Comparison of ENCODE assay signal across 2 cellular contexts in the genomic region with DNA sequence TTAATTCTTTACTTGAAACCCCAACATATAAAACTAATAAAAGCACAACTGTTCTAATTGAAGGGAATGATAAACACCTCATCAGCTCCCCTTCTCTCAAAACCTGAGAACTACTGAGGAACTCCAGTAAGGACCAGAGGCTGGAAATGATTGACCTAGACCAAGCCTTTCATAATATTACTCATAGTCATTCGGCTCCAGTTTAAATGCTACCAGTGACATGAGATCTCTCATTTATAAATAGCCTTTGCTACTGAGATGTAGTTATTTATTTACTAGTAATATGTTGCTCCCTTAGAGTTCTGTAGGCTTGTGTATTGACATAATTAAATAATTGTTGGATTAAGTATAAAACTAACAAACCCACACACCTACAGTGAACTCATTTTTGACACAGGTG.
TF ChIP-seq lines count a peak whose summit lies in the region.

No MANE protein-coding gene starts in this region.

TF ChIP-seq in GM23338, 12 proteins besides CTCF, POLR2A, EP300 and RAD21 (continued from another document):
- no peak for TF ChIP-seq ZNF331 (CRISPR knock-in tag; IDR thresholded peaks at IDR 0.05; ENCODE audit: low read depth)
- no peak for TF ChIP-seq CREB1 (CRISPR knock-in tag; IDR thresholded peaks at IDR 0.05; ENCODE audit: low read depth)
- no peak for TF ChIP-seq POLR2AphosphoS5 (IDR thresholded peaks at IDR 0.05; ENCODE audit: low read depth)
- no peak for TF ChIP-seq NANOG (IDR thresholded peaks at IDR 0.05; ENCODE audit: borderline replicate concordance)
- TF ChIP-seq JUNB (IDR thresholded peaks at IDR 0.05; ENCODE audit: unreplicated experiment): no peak
- no peak for TF ChIP-seq EZH2phosphoT487 (IDR thresholded peaks at IDR 0.05; ENCODE audit: unreplicated experiment)
- TF ChIP-seq EZH2 (IDR thresholded peaks at IDR 0.05; ENCODE audit: low read depth, unreplicated experiment): no peak
- TF ChIP-seq ZNF462 (CRISPR knock-in tag; IDR thresholded peaks at IDR 0.05): no peak
- no peak for TF ChIP-seq ETS1 (IDR thresholded peaks at IDR 0.05)

TF ChIP-seq in HepG2, 621 proteins besides CTCF, POLR2A, EP300 and RAD21 (continued from another document):
- TF ChIP-seq TFE3 (CRISPR knock-in tag; IDR thresholded peaks at IDR 0.05) (no peak), SALL1 (CRISPR knock-in tag; IDR thresholded peaks at IDR 0.05) (no peak), SKI (IDR thresholded peaks at IDR 0.05; ENCODE audit: partially characterized antibody) (no peak), SUZ12 (IDR thresholded peaks at IDR 0.05; ENCODE audit: low read depth, low read length) (no peak), ZNF138 (CRISPR knock-in tag; IDR thresholded peaks at IDR 0.05; ENCODE audit: low read depth) (no peak), ARID2 (CRISPR knock-in tag; IDR thresholded peaks at IDR 0.05; ENCODE audit: borderline replicate concordance) (no peak), RBM39 (IDR thresholded peaks at IDR 0.05; ENCODE audit: low read depth, low read length, poor library complexity, severe bottlenecking) (no peak), HNRNPL (IDR thresholded peaks at IDR 0.05; ENCODE audit: low read depth, low read length) (no peak), NBN (conservative IDR thresholded peaks at IDR 0.05) (no peak), RAD51 (IDR thresholded peaks at IDR 0.05; ENCODE audit: borderline replicate concordance) (no peak), ZNF773 (CRISPR knock-in tag; IDR thresholded peaks at IDR 0.05; ENCODE audit: borderline replicate concordance) (no peak)
- TF ChIP-seq, protein P1, sequence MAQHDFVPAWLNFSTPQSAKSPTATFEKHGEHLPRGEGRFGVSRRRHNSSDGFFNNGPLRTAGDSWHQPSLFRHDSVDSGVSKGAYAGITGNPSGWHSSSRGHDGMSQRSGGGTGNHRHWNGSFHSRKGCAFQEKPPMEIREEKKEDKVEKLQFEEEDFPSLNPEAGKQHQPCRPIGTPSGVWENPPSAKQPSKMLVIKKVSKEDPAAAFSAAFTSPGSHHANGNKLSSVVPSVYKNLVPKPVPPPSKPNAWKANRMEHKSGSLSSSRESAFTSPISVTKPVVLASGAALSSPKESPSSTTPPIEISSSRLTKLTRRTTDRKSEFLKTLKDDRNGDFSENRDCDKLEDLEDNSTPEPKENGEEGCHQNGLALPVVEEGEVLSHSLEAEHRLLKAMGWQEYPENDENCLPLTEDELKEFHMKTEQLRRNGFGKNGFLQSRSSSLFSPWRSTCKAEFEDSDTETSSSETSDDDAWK (CRISPR knock-in tag; IDR thresholded peaks at IDR 0.05): no peak
- TF ChIP-seq, protein P2, sequence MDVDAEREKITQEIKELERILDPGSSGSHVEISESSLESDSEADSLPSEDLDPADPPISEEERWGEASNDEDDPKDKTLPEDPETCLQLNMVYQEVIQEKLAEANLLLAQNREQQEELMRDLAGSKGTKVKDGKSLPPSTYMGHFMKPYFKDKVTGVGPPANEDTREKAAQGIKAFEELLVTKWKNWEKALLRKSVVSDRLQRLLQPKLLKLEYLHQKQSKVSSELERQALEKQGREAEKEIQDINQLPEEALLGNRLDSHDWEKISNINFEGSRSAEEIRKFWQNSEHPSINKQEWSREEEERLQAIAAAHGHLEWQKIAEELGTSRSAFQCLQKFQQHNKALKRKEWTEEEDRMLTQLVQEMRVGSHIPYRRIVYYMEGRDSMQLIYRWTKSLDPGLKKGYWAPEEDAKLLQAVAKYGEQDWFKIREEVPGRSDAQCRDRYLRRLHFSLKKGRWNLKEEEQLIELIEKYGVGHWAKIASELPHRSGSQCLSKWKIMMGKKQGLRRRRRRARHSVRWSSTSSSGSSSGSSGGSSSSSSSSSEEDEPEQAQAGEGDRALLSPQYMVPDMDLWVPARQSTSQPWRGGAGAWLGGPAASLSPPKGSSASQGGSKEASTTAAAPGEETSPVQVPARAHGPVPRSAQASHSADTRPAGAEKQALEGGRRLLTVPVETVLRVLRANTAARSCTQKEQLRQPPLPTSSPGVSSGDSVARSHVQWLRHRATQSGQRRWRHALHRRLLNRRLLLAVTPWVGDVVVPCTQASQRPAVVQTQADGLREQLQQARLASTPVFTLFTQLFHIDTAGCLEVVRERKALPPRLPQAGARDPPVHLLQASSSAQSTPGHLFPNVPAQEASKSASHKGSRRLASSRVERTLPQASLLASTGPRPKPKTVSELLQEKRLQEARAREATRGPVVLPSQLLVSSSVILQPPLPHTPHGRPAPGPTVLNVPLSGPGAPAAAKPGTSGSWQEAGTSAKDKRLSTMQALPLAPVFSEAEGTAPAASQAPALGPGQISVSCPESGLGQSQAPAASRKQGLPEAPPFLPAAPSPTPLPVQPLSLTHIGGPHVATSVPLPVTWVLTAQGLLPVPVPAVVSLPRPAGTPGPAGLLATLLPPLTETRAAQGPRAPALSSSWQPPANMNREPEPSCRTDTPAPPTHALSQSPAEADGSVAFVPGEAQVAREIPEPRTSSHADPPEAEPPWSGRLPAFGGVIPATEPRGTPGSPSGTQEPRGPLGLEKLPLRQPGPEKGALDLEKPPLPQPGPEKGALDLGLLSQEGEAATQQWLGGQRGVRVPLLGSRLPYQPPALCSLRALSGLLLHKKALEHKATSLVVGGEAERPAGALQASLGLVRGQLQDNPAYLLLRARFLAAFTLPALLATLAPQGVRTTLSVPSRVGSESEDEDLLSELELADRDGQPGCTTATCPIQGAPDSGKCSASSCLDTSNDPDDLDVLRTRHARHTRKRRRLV (CRISPR knock-in tag; IDR thresholded peaks at IDR 0.05): no peak
- TF ChIP-seq, protein P3, sequence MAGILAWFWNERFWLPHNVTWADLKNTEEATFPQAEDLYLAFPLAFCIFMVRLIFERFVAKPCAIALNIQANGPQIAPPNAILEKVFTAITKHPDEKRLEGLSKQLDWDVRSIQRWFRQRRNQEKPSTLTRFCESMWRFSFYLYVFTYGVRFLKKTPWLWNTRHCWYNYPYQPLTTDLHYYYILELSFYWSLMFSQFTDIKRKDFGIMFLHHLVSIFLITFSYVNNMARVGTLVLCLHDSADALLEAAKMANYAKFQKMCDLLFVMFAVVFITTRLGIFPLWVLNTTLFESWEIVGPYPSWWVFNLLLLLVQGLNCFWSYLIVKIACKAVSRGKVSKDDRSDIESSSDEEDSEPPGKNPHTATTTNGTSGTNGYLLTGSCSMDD (CRISPR knock-in tag; IDR thresholded peaks at IDR 0.05): no peak
TF ChIP-seq in HepG2: peak in this region for 0.
